ENCODE assay signal across 14 cellular contexts in the genomic region with DNA sequence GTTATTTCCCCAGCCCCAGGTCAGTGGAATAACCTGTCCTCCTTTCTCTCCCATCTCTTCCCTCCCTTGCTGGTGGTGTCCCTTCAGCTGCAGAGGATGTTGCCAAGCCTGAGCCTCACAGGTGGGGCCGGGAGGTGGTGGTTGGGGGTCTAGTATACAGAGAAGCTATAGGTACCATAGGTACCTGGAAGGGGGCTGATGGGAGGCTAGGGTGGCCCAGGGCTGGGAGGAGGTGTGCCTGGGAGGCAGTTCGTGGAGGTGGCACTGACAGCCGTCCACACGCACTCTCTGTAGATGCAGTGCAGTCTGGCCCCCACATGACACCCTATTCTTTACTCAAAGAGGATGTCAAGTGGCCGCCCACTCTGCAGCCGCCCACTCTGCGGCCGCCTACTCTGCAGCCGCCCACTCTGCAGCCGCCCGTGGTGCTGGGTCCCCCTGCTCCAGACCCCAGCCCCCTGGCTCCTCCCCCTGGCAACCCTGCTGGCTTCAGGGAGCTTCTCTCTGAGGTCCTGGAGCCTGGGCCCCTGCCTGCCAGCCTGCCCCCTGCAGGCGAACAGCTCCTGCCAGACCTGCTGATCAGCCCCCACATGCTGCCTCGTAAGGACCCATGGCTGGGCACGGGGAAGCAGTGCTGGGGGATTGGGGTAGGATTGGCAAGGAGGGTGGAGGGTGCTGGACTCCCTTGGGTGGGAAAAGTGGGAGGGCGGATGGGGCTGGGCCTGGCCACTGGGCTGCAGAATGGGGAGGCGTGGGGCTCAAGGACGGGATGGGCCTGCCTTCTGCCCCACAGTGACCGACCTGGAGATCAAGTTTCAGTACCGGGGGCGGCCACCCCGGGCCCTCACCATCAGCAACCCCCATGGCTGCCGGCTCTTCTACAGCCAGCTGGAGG. TPM values are rescaled to one million over a fixed set of nuclear protein-coding genes. Genes with fewer than 3 reads are reported as not detected.
DNase-seq lines count a peak whose midpoint lies in the region; ATAC-seq and TF ChIP-seq lines count a peak whose summit lies in the region.
"Had no signal": no experiment of that assay in that cellular context is flagged by ENCODE, and none has a peak within 500 bp of the region (broad histone marks: within the 10 kb centered on the region; RNA-seq: fewer than 3 reads in every experiment).

No MANE protein-coding gene starts in this region.

- no peak for TF ChIP-seq CTCF in glutamatergic neuron (IDR thresholded peaks at IDR 0.05; ENCODE audit: partially characterized antibody, unreplicated experiment)

- no peak overlapping the region for H3K4me3 ChIP-seq in effector memory CD4-positive, alpha-beta T cell (ENCODE audit: insufficient read depth, low read depth, low read length, poor library complexity, severe bottlenecking)
- no peak overlapping the region for H3K4me3 ChIP-seq in GM23248
- H3K4me3 ChIP-seq: Peyer's patch, transverse colon had no signal

- no peaks in the 10 kb centered on the region for H4K20me1 ChIP-seq in GM23248 (ENCODE audit: insufficient read depth)

- peaks cover 13% of the 10 kb centered on the region for H3K36me3 ChIP-seq in effector memory CD4-positive, alpha-beta T cell (ENCODE audit: control insufficient read depth, insufficient read depth, low read length)
- H3K36me3 ChIP-seq in GM23248 (ENCODE audit: low read depth): no peaks in the 10 kb centered on the region
- H3K36me3 ChIP-seq: transverse colon had no signal

- no peaks in the 10 kb centered on the region for H3F3A ChIP-seq in GM23248 (ENCODE audit: insufficient read depth)

- H3K4me1 Mint-ChIP-seq in activated naive CD8-positive, alpha-beta T cell treated with anti-CD3 and anti-CD28 coated beads, Interleukin-2, amount 10 ng/mL, durations not matched to agents 7 days and 5 days: peaks cover 6% of the 10 kb centered on the region
- no peaks in the 10 kb centered on the region for H3K4me1 Mint-ChIP-seq in activated naive CD8-positive, alpha-beta T cell treated with anti-CD3 and anti-CD28 coated beads for 36 hours
- no peaks in the 10 kb centered on the region for H3K4me1 Mint-ChIP-seq in stimulated activated naive CD8-positive, alpha-beta T cell treated with anti-CD3 and anti-CD28 coated beads, Interleukin-15, amount 100 ng/mL, for 72 hours
- no peaks in the 10 kb centered on the region for H3K4me1 Mint-ChIP-seq in glutamatergic neuron (ENCODE audit: low read depth, unreplicated experiment)

- POLR2A ChIA-PET in activated naive CD8-positive, alpha-beta T cell treated with anti-CD3 and anti-CD28 coated beads, Interleukin-2, amount 10 ng/mL, durations not matched to agents 7 days and 5 days (lab: Charles Lee): no interaction called here

- in situ Hi-C loops in GM23248 (cut with MboI): no loop called here

- no peaks in the 10 kb centered on the region for H3K9me2 ChIP-seq in GM23248 (ENCODE audit: insufficient read depth)

- WGBS in GM23248 (ENCODE audit: low coverage in 1 of 2, low lambda C conversion rate in 2 of 2, missing lambda C conversion rate in 2 of 2), 2 experiments: 58 to 63% methylated on average over 10 to 16 of the region's 22 CpGs

- no peak overlapping the region for H3K4me3 Mint-ChIP-seq in activated naive CD8-positive, alpha-beta T cell treated with anti-CD3 and anti-CD28 coated beads, Interleukin-2, amount 10 ng/mL, durations not matched to agents 7 days and 5 days
- H3K4me3 Mint-ChIP-seq in activated naive CD8-positive, alpha-beta T cell treated with anti-CD3 and anti-CD28 coated beads for 36 hours: no peak overlapping the region
- no peak overlapping the region for H3K4me3 Mint-ChIP-seq in stimulated activated naive CD8-positive, alpha-beta T cell treated with anti-CD3 and anti-CD28 coated beads, Interleukin-15, amount 100 ng/mL, for 72 hours
- H3K4me3 Mint-ChIP-seq in glutamatergic neuron (ENCODE audit: unreplicated experiment): no peak overlapping the region

- no peaks in the 10 kb centered on the region for H3K79me2 ChIP-seq in GM23248 (ENCODE audit: insufficient read depth)

- no peaks in the 10 kb centered on the region for H3K27me3 ChIP-seq in effector memory CD4-positive, alpha-beta T cell (replicated peaks; ENCODE audit: control insufficient read depth, insufficient read depth, low read length, poor library complexity, severe bottlenecking)
- H3K27me3 ChIP-seq in GM23248 (replicated peaks; ENCODE audit: insufficient read depth): no peaks in the 10 kb centered on the region
- H3K27me3 ChIP-seq: neutrophil, Peyer's patch, transverse colon had no signal

- H3K9me3 Mint-ChIP-seq in activated naive CD8-positive, alpha-beta T cell treated with anti-CD3 and anti-CD28 coated beads, Interleukin-2, amount 10 ng/mL, durations not matched to agents 7 days and 5 days: no peaks in the 10 kb centered on the region
- no peaks in the 10 kb centered on the region for H3K9me3 Mint-ChIP-seq in activated naive CD8-positive, alpha-beta T cell treated with anti-CD3 and anti-CD28 coated beads for 36 hours
- no peaks in the 10 kb centered on the region for H3K9me3 Mint-ChIP-seq in stimulated activated naive CD8-positive, alpha-beta T cell treated with anti-CD3 and anti-CD28 coated beads, Interleukin-15, amount 100 ng/mL, for 72 hours
- H3K9me3 Mint-ChIP-seq in glutamatergic neuron (ENCODE audit: unreplicated experiment): peaks cover 3% of the 10 kb centered on the region

- H3K36me3 Mint-ChIP-seq in activated naive CD8-positive, alpha-beta T cell treated with anti-CD3 and anti-CD28 coated beads, Interleukin-2, amount 10 ng/mL, durations not matched to agents 7 days and 5 days: no peaks in the 10 kb centered on the region
- peaks cover 5% of the 10 kb centered on the region for H3K36me3 Mint-ChIP-seq in activated naive CD8-positive, alpha-beta T cell treated with anti-CD3 and anti-CD28 coated beads for 36 hours
- H3K36me3 Mint-ChIP-seq in glutamatergic neuron (ENCODE audit: unreplicated experiment): no peaks in the 10 kb centered on the region

- no peak overlapping the region for H3K4me2 ChIP-seq in GM23248 (ENCODE audit: unreplicated experiment)

- H3K4me1 ChIP-seq in effector memory CD4-positive, alpha-beta T cell (ENCODE audit: control insufficient read depth, insufficient read depth, low read length, poor library complexity, severe bottlenecking): no peaks in the 10 kb centered on the region
- no peaks in the 10 kb centered on the region for H3K4me1 ChIP-seq in GM23248 (ENCODE audit: insufficient read depth)
- H3K4me1 ChIP-seq: transverse colon had no signal

- no peak overlapping the region for H3K27ac Mint-ChIP-seq in activated naive CD8-positive, alpha-beta T cell treated with anti-CD3 and anti-CD28 coated beads, Interleukin-2, amount 10 ng/mL, durations not matched to agents 7 days and 5 days
- H3K27ac Mint-ChIP-seq in activated naive CD8-positive, alpha-beta T cell treated with anti-CD3 and anti-CD28 coated beads for 36 hours: no peak overlapping the region
- peak overlapping the region; percentile 27 to 64 for H3K27ac Mint-ChIP-seq in stimulated activated naive CD8-positive, alpha-beta T cell treated with anti-CD3 and anti-CD28 coated beads, Interleukin-15, amount 100 ng/mL, for 72 hours
- no peak overlapping the region for H3K27ac Mint-ChIP-seq in glutamatergic neuron (ENCODE audit: unreplicated experiment)

- H3K9me3 ChIP-seq in effector memory CD4-positive, alpha-beta T cell (ENCODE audit: control insufficient read depth, low read length): no peaks in the 10 kb centered on the region
- H3K9me3 ChIP-seq in GM23248 (ENCODE audit: low read depth): no peaks in the 10 kb centered on the region
- H3K9me3 ChIP-seq: neutrophil, Peyer's patch, transverse colon had no signal

- peak; percentile 31 for ATAC-seq in activated naive CD8-positive, alpha-beta T cell treated with anti-CD3 and anti-CD28 coated beads, Interleukin-2, amount 10 ng/mL, durations not matched to agents 7 days and 5 days (ENCODE audit: low read depth)
- peak; percentile 14 for ATAC-seq in esophagus mucosa
- ATAC-seq in stimulated activated naive CD8-positive, alpha-beta T cell treated with anti-CD3 and anti-CD28 coated beads, Interleukin-15, amount 100 ng/mL, for 72 hours: peak; percentile 40

- no peak for DNase-seq in activated naive CD8-positive, alpha-beta T cell treated with anti-CD3 and anti-CD28 coated beads, Interleukin-2, amount 10 ng/mL, durations not matched to agents 7 days and 5 days
- no peak for DNase-seq in activated naive CD8-positive, alpha-beta T cell treated with anti-CD3 and anti-CD28 coated beads for 36 hours
- peak; percentile 46 for DNase-seq in NAMALWA (ENCODE audit: low spot score)
- peak in 1 of 2 donors; percentile 25 for DNase-seq in stimulated activated naive CD8-positive, alpha-beta T cell treated with anti-CD3 and anti-CD28 coated beads, Interleukin-15, amount 100 ng/mL, for 72 hours
- DNase-seq in effector memory CD4-positive, alpha-beta T cell: no peak
- DNase-seq in glutamatergic neuron: no peak
- DNase-seq in GM23248: no peak
- DNase-seq: AML-193; effector CD8-positive, alpha-beta T cell; NCI-H1930; Peyer's patch; transverse colon had no signal

- no peak overlapping the region for H3K27ac ChIP-seq in effector memory CD4-positive, alpha-beta T cell (ENCODE audit: insufficient read depth, low read length, poor library complexity, severe bottlenecking)
- no peak overlapping the region for H3K27ac ChIP-seq in GM23248
- H3K27ac ChIP-seq: neutrophil, Peyer's patch, transverse colon had no signal

- no peaks in the 10 kb centered on the region for H3K27me3 Mint-ChIP-seq in activated naive CD8-positive, alpha-beta T cell treated with anti-CD3 and anti-CD28 coated beads, Interleukin-2, amount 10 ng/mL, durations not matched to agents 7 days and 5 days
- H3K27me3 Mint-ChIP-seq in activated naive CD8-positive, alpha-beta T cell treated with anti-CD3 and anti-CD28 coated beads for 36 hours: no peaks in the 10 kb centered on the region
- H3K27me3 Mint-ChIP-seq in stimulated activated naive CD8-positive, alpha-beta T cell treated with anti-CD3 and anti-CD28 coated beads, Interleukin-15, amount 100 ng/mL, for 72 hours: no peaks in the 10 kb centered on the region
- H3K27me3 Mint-ChIP-seq in glutamatergic neuron (ENCODE audit: unreplicated experiment): no peaks in the 10 kb centered on the region

- H3K9ac ChIP-seq in GM23248: no peak overlapping the region

- no peak overlapping the region for H2AFZ ChIP-seq in GM23248

RNA-seq across cellular contexts. Expression of a gene that starts 9.5 kb away (rescaled TPM):
- 1 to 10 TPM; 7.7 to 8.2 TPM for total RNA-seq in activated naive CD8-positive, alpha-beta T cell treated with anti-CD3 and anti-CD28 coated beads, Interleukin-2, amount 10 ng/mL, durations not matched to agents 7 days and 5 days
- 1 to 10 TPM; 3.8 to 4.0 TPM for total RNA-seq in activated naive CD8-positive, alpha-beta T cell treated with anti-CD3 and anti-CD28 coated beads for 36 hours
- 15.7 TPM for total RNA-seq in esophagus mucosa
- not detected for total RNA-seq in glutamatergic neuron (ENCODE audit: unreplicated experiment)
- total RNA-seq in GM23248 (2014; rRNA removed; shearing (Covaris generic)): under 0.01 and 1.6 TPM in 2 replicates
- 0.14 and 0.16 TPM in 2 replicates for polyA plus RNA-seq in GM23248 (2016; fragmentation: Nextera tagmentation; extraction: Ambion mirVana)

RNA-seq across cellular contexts. Expression of a gene that starts 36.7 kb away (rescaled TPM):
- total RNA-seq in activated naive CD8-positive, alpha-beta T cell treated with anti-CD3 and anti-CD28 coated beads, Interleukin-2, amount 10 ng/mL, durations not matched to agents 7 days and 5 days: under 1 TPM; 0.57 to 0.69 TPM
- total RNA-seq in activated naive CD8-positive, alpha-beta T cell treated with anti-CD3 and anti-CD28 coated beads for 36 hours: under 1 TPM; 0.10 to 0.14 TPM
- 1.8 TPM for total RNA-seq in esophagus mucosa
- total RNA-seq in glutamatergic neuron (ENCODE audit: unreplicated experiment): 2.2 TPM
- not detected in 2 replicates for total RNA-seq in GM23248 (2014; rRNA removed; shearing (Covaris generic))
- 0.10 TPM in 2 replicates for polyA plus RNA-seq in GM23248 (2016; fragmentation: Nextera tagmentation; extraction: Ambion mirVana)

Comparison
In these comparisons a context has a peak if more than half of its experiments do, and no peak if none do; other contexts are left out.
1. H3K27ac Mint-ChIP-seq: peak in stimulated activated naive CD8-positive, alpha-beta T cell treated with anti-CD3 and anti-CD28 coated beads, Interleukin-15, amount 100 ng/mL, for 72 hours (2 of 2); none in activated naive CD8-positive, alpha-beta T cell treated with anti-CD3 and anti-CD28 coated beads, Interleukin-2, amount 10 ng/mL, durations not matched to agents 7 days and 5 days (single experiment), activated naive CD8-positive, alpha-beta T cell treated with anti-CD3 and anti-CD28 coated beads for 36 hours (single experiment) and glutamatergic neuron (single experiment).
2. Peak in every context shown above with its lines, with median percentiles within 50 percentile points of each other: ATAC-seq.